In the genomic region with DNA sequence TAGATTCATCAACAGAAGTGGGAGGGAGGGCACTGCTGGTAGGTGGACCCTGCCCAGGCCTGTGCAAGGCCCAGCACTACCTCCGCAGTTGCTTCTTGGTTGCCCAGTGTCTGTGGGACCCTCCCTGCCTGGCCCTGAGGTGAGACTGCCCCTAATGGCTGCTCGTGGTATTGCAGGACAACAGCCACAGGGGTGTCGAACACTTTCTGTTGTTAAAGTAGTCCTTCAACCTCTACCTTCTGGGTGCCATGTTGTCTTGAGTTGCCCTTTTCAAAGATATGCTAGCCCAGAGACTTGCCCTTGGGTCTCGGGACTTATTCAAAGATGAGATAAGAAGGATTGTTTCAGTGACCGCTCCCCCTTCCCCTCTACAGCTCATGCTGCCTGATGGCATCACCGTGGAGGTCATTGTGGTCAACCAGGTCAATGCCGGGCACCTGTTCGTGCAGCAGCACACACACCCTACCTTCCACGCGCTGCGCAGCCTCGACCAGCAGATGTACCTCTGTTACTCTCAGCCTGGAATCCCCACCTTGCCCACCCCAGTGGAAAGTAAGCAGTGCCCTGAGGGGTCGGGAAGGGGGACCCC, we compare ENCODE assay signal across 8 cellular contexts. TPM values are rescaled to one million over a fixed set of nuclear protein-coding genes. Genes with fewer than 3 reads are reported as not detected.
DNase-seq lines count a peak whose midpoint lies in the region; ATAC-seq and TF ChIP-seq lines count a peak whose summit lies in the region.

No MANE protein-coding gene starts in this region.

- no peak overlapping the region for H3K4me3 Mint-ChIP-seq in activated CD4-positive, alpha-beta T cell treated with anti-CD3 and anti-CD28 coated beads, Interleukin-2, amount 10 ng/mL, durations not matched to agents 24 days and 14 days
- no peak overlapping the region for H3K4me3 Mint-ChIP-seq in naive thymus-derived CD8-positive, alpha-beta T cell
- no peak overlapping the region for H3K4me3 Mint-ChIP-seq in stimulated activated naive CD8-positive, alpha-beta T cell treated with anti-CD3 and anti-CD28 coated beads, Interleukin-15, amount 100 ng/mL, for 72 hours

- no peaks in the 10 kb centered on the region for H3K4me1 Mint-ChIP-seq in activated CD4-positive, alpha-beta T cell treated with anti-CD3 and anti-CD28 coated beads, Interleukin-2, amount 10 ng/mL, durations not matched to agents 24 days and 14 days
- H3K4me1 Mint-ChIP-seq in naive thymus-derived CD8-positive, alpha-beta T cell, result peaks cover 0 to 7% (median 0%) of the 10 kb centered on the region in 4 donors
- no peaks in the 10 kb centered on the region for H3K4me1 Mint-ChIP-seq in stimulated activated naive CD8-positive, alpha-beta T cell treated with anti-CD3 and anti-CD28 coated beads, Interleukin-15, amount 100 ng/mL, for 72 hours

- H3K27me3 Mint-ChIP-seq in activated CD4-positive, alpha-beta T cell treated with anti-CD3 and anti-CD28 coated beads, Interleukin-2, amount 10 ng/mL, durations not matched to agents 24 days and 14 days, result no peaks in the 10 kb centered on the region
- H3K27me3 Mint-ChIP-seq in naive thymus-derived CD8-positive, alpha-beta T cell, result no peaks in the 10 kb centered on the region
- H3K27me3 Mint-ChIP-seq in stimulated activated naive CD8-positive, alpha-beta T cell treated with anti-CD3 and anti-CD28 coated beads, Interleukin-15, amount 100 ng/mL, for 72 hours, result no peaks in the 10 kb centered on the region

- peak; percentile 63 to 88 (median 77) for TF ChIP-seq CTCF in dorsolateral prefrontal cortex (IDR thresholded peaks at IDR 0.05 in 54 of 56, conservative IDR thresholded peaks at IDR 0.05 in 2 of 56; ENCODE audit: low read depth in 1 of 56, partially characterized antibody in 56 of 56)

- no peaks in the 10 kb centered on the region for H3K27me3 ChIP-seq in dorsolateral prefrontal cortex

- H3K36me3 Mint-ChIP-seq in activated CD4-positive, alpha-beta T cell treated with anti-CD3 and anti-CD28 coated beads, Interleukin-2, amount 10 ng/mL, durations not matched to agents 24 days and 14 days (ENCODE audit: low read depth), result peaks cover 39% of the 10 kb centered on the region
- peaks cover 0 to 76% (median 22%) of the 10 kb centered on the region in 3 donors for H3K36me3 Mint-ChIP-seq in naive thymus-derived CD8-positive, alpha-beta T cell

- ATAC-seq in naive thymus-derived CD8-positive, alpha-beta T cell, result peak; percentile 69 to 83
- ATAC-seq in stimulated activated naive CD8-positive, alpha-beta T cell treated with anti-CD3 and anti-CD28 coated beads, Interleukin-15, amount 100 ng/mL, for 72 hours, result peak; percentile 66
- no peak for ATAC-seq in HG03175 (IDR thresholded peaks at IDR 0.05; ENCODE audit: unreplicated experiment)

- intact Hi-C loops in activated CD4-positive, alpha-beta T cell treated with anti-CD3 and anti-CD28 coated beads, Interleukin-2, amount 10 ng/mL, durations not matched to agents 24 days and 14 days (cut with micrococcal nuclease), result no loop called here
- intact Hi-C loops in dorsolateral prefrontal cortex (cut with DNase I), result loop anchor here in 1 of 2 donors (10.0 kb wide), 1 partner anchor 881 kb away; no protein-coding TSS in a partner anchor

- no peak overlapping the region for H3K4me3 ChIP-seq in dorsolateral prefrontal cortex

- DNase-seq in EH (ENCODE audit: low read depth), result peak; percentile 36
- DNase-seq in HuH-7 (ENCODE audit: low spot score), result peak; percentile 77
- peak; percentile 89 for DNase-seq in activated CD4-positive, alpha-beta T cell treated with anti-CD3 and anti-CD28 coated beads, Interleukin-2, amount 10 ng/mL, durations not matched to agents 24 days and 14 days
- DNase-seq in dorsolateral prefrontal cortex, result peak in 6 of 10 donors; percentile 34 to 63 (median 48)
- DNase-seq in naive thymus-derived CD8-positive, alpha-beta T cell, result peak; percentile 26 to 73 (median 54)
- peak; percentile 62 to 63 for DNase-seq in stimulated activated naive CD8-positive, alpha-beta T cell treated with anti-CD3 and anti-CD28 coated beads, Interleukin-15, amount 100 ng/mL, for 72 hours
- DNase-seq in dedifferentiated amniotic fluid mesenchymal stem cell (ENCODE audit: extremely low spot score), result no peak

- no peak overlapping the region for H3K27ac Mint-ChIP-seq in activated CD4-positive, alpha-beta T cell treated with anti-CD3 and anti-CD28 coated beads, Interleukin-2, amount 10 ng/mL, durations not matched to agents 24 days and 14 days
- peak overlapping the region in 1 of 10 donors; percentile 24 for H3K27ac Mint-ChIP-seq in naive thymus-derived CD8-positive, alpha-beta T cell
- H3K27ac Mint-ChIP-seq in stimulated activated naive CD8-positive, alpha-beta T cell treated with anti-CD3 and anti-CD28 coated beads, Interleukin-15, amount 100 ng/mL, for 72 hours, result no peak overlapping the region

- H3K9me3 Mint-ChIP-seq in activated CD4-positive, alpha-beta T cell treated with anti-CD3 and anti-CD28 coated beads, Interleukin-2, amount 10 ng/mL, durations not matched to agents 24 days and 14 days, result no peaks in the 10 kb centered on the region
- no peaks in the 10 kb centered on the region for H3K9me3 Mint-ChIP-seq in naive thymus-derived CD8-positive, alpha-beta T cell
- no peaks in the 10 kb centered on the region for H3K9me3 Mint-ChIP-seq in stimulated activated naive CD8-positive, alpha-beta T cell treated with anti-CD3 and anti-CD28 coated beads, Interleukin-15, amount 100 ng/mL, for 72 hours

- peak overlapping the region in 1 of 59 donors; percentile 18 for H3K27ac ChIP-seq in dorsolateral prefrontal cortex

- POLR2A ChIA-PET in naive thymus-derived CD8-positive, alpha-beta T cell (lab: Charles Lee), result interaction anchor here (0.7 kb wide), 1 partner anchor 488 kb away, joined by 3 read pairs; no protein-coding TSS in a partner anchor

RNA-seq across cellular contexts. Expression of a gene that starts 29.1 kb away (rescaled TPM):
- total RNA-seq in activated CD4-positive, alpha-beta T cell treated with anti-CD3 and anti-CD28 coated beads, Interleukin-2, amount 10 ng/mL, durations not matched to agents 24 days and 14 days, result 54.6 and 56.8 TPM in 2 replicates
- total RNA-seq in dorsolateral prefrontal cortex, result 10 to 100 TPM; 37.5 to 77.9 (median 57.2) TPM
- total RNA-seq in naive thymus-derived CD8-positive, alpha-beta T cell, result 10 to 100 TPM; 27.2 to 31.3 TPM
- polyA plus RNA-seq in naive thymus-derived CD8-positive, alpha-beta T cell, result 10 to 100 TPM; 14.5 to 26.9 (median 19.4) TPM
